11 cellular contexts compared by ENCODE assay signal in genomic region chr5:159963967-159964366, GRCh38. TPM values are rescaled to one million over a fixed set of nuclear protein-coding genes. Genes with fewer than 3 reads are reported as not detected.
"Had no signal": no experiment of that assay in that cellular context is flagged by ENCODE, and none has a peak within 500 bp of the region (broad histone marks: within the 10 kb centered on the region; RNA-seq: fewer than 3 reads in every experiment).

No MANE protein-coding gene starts in this region.

- H3K9me3 ChIP-seq: HAP-1 had no signal

- H3K4me1 Mint-ChIP-seq: GM23338 had no signal

- H3K27ac Mint-ChIP-seq: GM23338, H9, HFFc6 had no signal

- H3K4me3 Mint-ChIP-seq: GM23338, H9, HFFc6 had no signal

- H3K9ac ChIP-seq: GM23248 had no signal

- DNase-seq: GM23248, GOT3, H7, H9, HCEC 1CT, HFFc6 had no signal

- H3K4me1 ChIP-seq: HAP-1 had no signal

- H3K27ac ChIP-seq: GM23248 had no signal

- H3K9me3 Mint-ChIP-seq: GM23338, H9, HFFc6 had no signal

- H3K4me3 ChIP-seq: GM23248, GM23338, HAP-1 had no signal

- H3K36me3 ChIP-seq: HAP-1 had no signal

- ATAC-seq: GM23338, HCT116 had no signal

RNA-seq across cellular contexts. Expression of gene ADRA1B, which starts 47.7 kb away (rescaled TPM):
- total RNA-seq: GM23338, H1, H4, H9 had no signal
- polyA plus RNA-seq: GM23248, GM23338, H1 had no signal
